29 cellular contexts compared by ENCODE assay signal in the genomic region with DNA sequence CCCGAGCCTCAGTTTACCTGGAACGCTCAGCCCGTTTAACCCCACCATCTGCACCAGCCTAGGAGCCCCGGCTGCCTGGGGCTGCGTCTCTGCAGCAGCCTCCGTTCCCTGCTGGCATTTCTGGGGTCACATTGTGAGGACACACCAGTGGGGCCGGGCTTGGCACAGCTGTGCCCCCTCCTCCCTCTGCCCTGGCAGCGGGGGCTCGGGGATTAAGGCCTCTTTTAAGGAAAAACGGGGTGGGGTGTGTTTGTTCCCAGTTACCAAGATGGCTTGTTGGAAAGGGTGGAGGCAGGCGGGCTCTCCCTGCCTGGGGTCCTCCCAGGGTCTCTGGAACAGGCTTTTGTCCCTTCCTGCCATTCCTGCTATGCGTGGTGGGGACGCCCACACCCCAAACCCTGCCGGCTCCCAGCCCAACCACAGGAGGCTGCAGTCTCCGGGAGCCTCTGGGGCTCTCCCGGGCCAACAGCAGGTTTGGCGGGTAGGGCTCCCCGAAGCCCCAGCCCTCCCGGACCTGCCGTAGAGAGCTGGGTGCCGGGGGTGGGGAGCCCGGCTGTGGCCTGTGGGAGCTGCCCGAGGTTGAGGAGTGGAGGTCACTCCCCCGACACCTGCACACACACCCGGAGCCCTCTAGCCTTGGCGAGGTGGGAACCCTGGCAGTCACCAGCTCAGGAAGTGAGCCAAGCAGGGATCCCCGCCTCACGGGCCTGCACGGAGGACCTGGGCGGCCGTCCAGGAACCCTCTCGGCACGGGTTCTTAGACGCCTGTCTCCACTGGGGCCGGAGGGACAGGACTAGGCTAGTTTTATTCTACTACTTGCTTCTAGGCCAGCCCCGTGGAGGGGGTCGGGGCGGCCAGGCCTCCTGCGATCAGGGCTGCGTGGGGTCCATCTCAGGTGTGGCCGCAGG. TPM values are rescaled to one million over a fixed set of nuclear protein-coding genes. Genes with fewer than 3 reads are reported as not detected.
DNase-seq lines count a peak whose midpoint lies in the region; ATAC-seq and TF ChIP-seq lines count a peak whose summit lies in the region.
"Had no signal": no experiment of that assay in that cellular context is flagged by ENCODE, and none has a peak within 500 bp of the region (broad histone marks: within the 10 kb centered on the region; RNA-seq: fewer than 3 reads in every experiment).

No MANE protein-coding gene starts in this region.

- H3K4me1 Mint-ChIP-seq in endodermal cell: peaks cover 3% of the 10 kb centered on the region

- no CpG with 5 or more reads among the region's 41 CpGs for WGBS in SK-N-SH (ENCODE audit: low lambda C conversion rate)
- 59 to 73% methylated on average over 22 to 24 of the region's 41 CpGs for WGBS in upper lobe of left lung, 2 donors
- WGBS in endodermal cell (ENCODE audit: insufficient coverage in 1 of 2, insufficient read length in 1 of 2), 2 experiments: 94% methylated on average over 16 to 41 of the region's 41 CpGs
- WGBS in esophagus muscularis mucosa: 87% methylated on average over 12 of the region's 41 CpGs
- WGBS in transverse colon (ENCODE audit: low coverage in 1 of 2), 2 donors: 80 to 86% methylated on average over 15 to 28 of the region's 41 CpGs

- H3K9me3 ChIP-seq in SK-N-SH (no peaks in the 10 kb centered on the region), upper lobe of left lung (no peaks in the 10 kb centered on the region), endodermal cell (ENCODE audit: control insufficient read depth, low read length) (no peaks in the 10 kb centered on the region), esophagus muscularis mucosa (no peaks in the 10 kb centered on the region), transverse colon (no peaks in the 10 kb centered on the region)
- H3K9me3 ChIP-seq: ascending aorta, BE2C, gastrocnemius medialis, tibial nerve had no signal

- ATAC-seq in SK-N-SH treated with all-trans-retinoic acid at 6 μM for 48 hours (peak; percentile 33; the same call in 2 of the 3 replicates), left lobe of liver (peak; percentile 24), upper lobe of left lung (ENCODE audit: low FRiP score in 2 of 2) (peak; percentile 28 to 42)
- ATAC-seq: effector memory CD8-positive, alpha-beta T cell; gastrocnemius medialis; left colon; stimulated activated naive CD8-positive, alpha-beta T cell treated with anti-CD3 and anti-CD28 coated beads, Interleukin-15, amount 100 ng/mL, for 72 hours had no signal

- no peak overlapping the region for H2AFZ ChIP-seq in SK-N-SH (ENCODE audit: low read depth)
- H2AFZ ChIP-seq: GM23248 had no signal

- intact Hi-C loops in esophagus muscularis mucosa (cut with DNase I): no loop called here
- intact Hi-C loops in transverse colon (cut with DNase I; ENCODE audit: low total_unique reads): no loop called here

- no peaks in the 10 kb centered on the region for H3K9me2 ChIP-seq in SK-N-SH

- H3K36me3 ChIP-seq in SK-N-SH (replicated peaks in 1 of 2; ENCODE audit: control insufficient read depth in 1 of 2, insufficient read depth in 2 of 2, low read length in 1 of 2) (no peaks in the 10 kb centered on the region), upper lobe of left lung (no peaks in the 10 kb centered on the region), endodermal cell (ENCODE audit: control insufficient read depth, insufficient read depth, low read length) (no peaks in the 10 kb centered on the region), esophagus muscularis mucosa (peaks cover 0 to 7% (median 2%) of the 10 kb centered on the region in 4 donors), transverse colon (no peaks in the 10 kb centered on the region)
- H3K36me3 ChIP-seq: ascending aorta, BE2C, cardiac muscle cell, gastrocnemius medialis, tibial nerve had no signal

- in situ Hi-C loops in transverse colon (cut with MboI; ENCODE audit: low pct_ligation_motif_present in 1 of 4, low pct_unique_long_range_greater_than_20kb in 1 of 4, low sequenced_read_pairs in 3 of 4): no loop called here

- H3K9ac ChIP-seq in SK-N-SH (no peak overlapping the region), endodermal cell (ENCODE audit: extremely low read depth, low read length, poor library complexity, severe bottlenecking) (no peak overlapping the region)
- H3K9ac ChIP-seq: GM23248 had no signal

- no peaks in the 10 kb centered on the region for H4K20me1 ChIP-seq in SK-N-SH (ENCODE audit: insufficient read depth)

- TF ChIP-seq POLR2A in upper lobe of left lung (IDR thresholded peaks at IDR 0.05): no peak
- TF ChIP-seq POLR2A in esophagus muscularis mucosa (IDR thresholded peaks at IDR 0.05; ENCODE audit: low read depth): no peak
- no peak for TF ChIP-seq POLR2A in transverse colon (IDR thresholded peaks at IDR 0.05)

- no peak for TF ChIP-seq RAD21 in SK-N-SH (IDR thresholded peaks at IDR 0.05; ENCODE audit: low read length)

- TF ChIP-seq CTCF in SK-N-SH (IDR thresholded peaks at IDR 0.05): no peak
- TF ChIP-seq CTCF in RWPE1 (conservative IDR thresholded peaks at IDR 0.05; ENCODE audit: low read depth): no peak
- no peak for TF ChIP-seq CTCF in upper lobe of left lung (IDR thresholded peaks at IDR 0.05)
- TF ChIP-seq CTCF in endodermal cell (conservative IDR thresholded peaks at IDR 0.05): no peak
- TF ChIP-seq CTCF in esophagus muscularis mucosa (IDR thresholded peaks at IDR 0.05): no peak
- TF ChIP-seq CTCF in transverse colon (IDR thresholded peaks at IDR 0.05): no peak

- H3K27ac Mint-ChIP-seq in endodermal cell: no peak overlapping the region
- H3K27ac Mint-ChIP-seq: activated naive CD8-positive, alpha-beta T cell treated with anti-CD3 and anti-CD28 coated beads for 36 hours; effector memory CD8-positive, alpha-beta T cell had no signal

- H3F3A ChIP-seq in SK-N-SH (replicated peaks; ENCODE audit: insufficient read depth): no peaks in the 10 kb centered on the region

- H3K36me3 Mint-ChIP-seq in endodermal cell (ENCODE audit: low read depth): peaks cover 2% of the 10 kb centered on the region
- H3K36me3 Mint-ChIP-seq: activated naive CD8-positive, alpha-beta T cell treated with anti-CD3 and anti-CD28 coated beads for 36 hours had no signal

- DNase-seq in SK-N-SH: no peak
- DNase-seq in RWPE1 (ENCODE audit: low spot score): no peak
- no peak for DNase-seq in left lobe of liver (ENCODE audit: low spot score)
- peak in 1 of 2 donors; percentile 80 for DNase-seq in upper lobe of left lung
- DNase-seq in endodermal cell: no peak
- no peak for DNase-seq in esophagus muscularis mucosa (ENCODE audit: extremely low spot score)
- DNase-seq in transverse colon: no peak
- DNase-seq: ACHN; activated CD4-positive, alpha-beta T cell treated with anti-CD3 and anti-CD28 coated beads for 4 hours; activated CD8-positive, alpha-beta memory T cell treated with anti-CD3 and anti-CD28 coated beads for 24 hours; activated effector memory CD4-positive, alpha-beta T cell treated with anti-CD3 and anti-CD28 coated beads, Interleukin-2, amount 50 U/mL, for 16 hours; activated naive CD8-positive, alpha-beta T cell treated with anti-CD3 and anti-CD28 coated beads for 36 hours; activated T-cell treated with anti-CD3 and anti-CD28 coated beads, Interleukin-2, amount 50 U/mL, for 1 hour; BE2C; COR-L47; cortex of kidney; effector memory CD8-positive, alpha-beta T cell; gastrocnemius medialis; GM23248; hippocampal formation; left colon; NCI-H1048; NCI-H446; NCI-H774; stimulated activated naive CD8-positive, alpha-beta T cell treated with anti-CD3 and anti-CD28 coated beads, Interleukin-15, amount 100 ng/mL, for 72 hours had no signal

- CTCF ChIA-PET in SK-N-SH (lab: Yijun Ruan, JAX): interaction anchor here (1.2 to 1.8 kb wide), 2 partner anchors 98 to 101 kb away, joined by 3 to 7 read pairs; no protein-coding TSS in a partner anchor
- CTCF ChIA-PET in RWPE1 (lab: Yijun Ruan, JAX): interaction anchor here (0.6 to 0.7 kb wide), 2 partner anchors 258 to 357 kb away, joined by 3 read pairs; no protein-coding TSS in a partner anchor

- H3K4me3 Mint-ChIP-seq in endodermal cell: no peak overlapping the region
- H3K4me3 Mint-ChIP-seq: activated naive CD8-positive, alpha-beta T cell treated with anti-CD3 and anti-CD28 coated beads for 36 hours; effector memory CD8-positive, alpha-beta T cell; stimulated activated naive CD8-positive, alpha-beta T cell treated with anti-CD3 and anti-CD28 coated beads, Interleukin-15, amount 100 ng/mL, for 72 hours had no signal

- H3K4me1 ChIP-seq in SK-N-SH (ENCODE audit: control insufficient read depth in 1 of 2, insufficient read depth in 2 of 2, low read depth in 1 of 2, low read length in 1 of 2) (no peaks in the 10 kb centered on the region), upper lobe of left lung (peaks cover 0 to 10% (median 5%) of the 10 kb centered on the region in 4 donors), endodermal cell (ENCODE audit: control insufficient read depth, insufficient read depth, low read length) (peaks cover 6% of the 10 kb centered on the region), esophagus muscularis mucosa (no peaks in the 10 kb centered on the region), transverse colon (peaks cover 0 to under 1% (median 0%) of the 10 kb centered on the region in 4 donors)
- H3K4me1 ChIP-seq: ascending aorta, BE2C, tibial nerve had no signal

- no peak overlapping the region for H3K4me2 ChIP-seq in SK-N-SH

- H3K27me3 ChIP-seq in SK-N-SH (ENCODE audit: insufficient read depth): no peaks in the 10 kb centered on the region
- H3K27me3 ChIP-seq in upper lobe of left lung: no peaks in the 10 kb centered on the region
- no peaks in the 10 kb centered on the region for H3K27me3 ChIP-seq in endodermal cell (ENCODE audit: control insufficient read depth, insufficient read depth, low read length, poor library complexity, severe bottlenecking)
- H3K27me3 ChIP-seq in esophagus muscularis mucosa: no peaks in the 10 kb centered on the region
- H3K27me3 ChIP-seq in transverse colon: peaks cover 3% of the 10 kb centered on the region
- H3K27me3 ChIP-seq: ascending aorta, BE2C, cardiac muscle cell, gastrocnemius medialis had no signal

- no peaks in the 10 kb centered on the region for H3K79me2 ChIP-seq in SK-N-SH (ENCODE audit: insufficient read depth)

- TF ChIP-seq EP300 in SK-N-SH (IDR thresholded peaks at IDR 0.05; ENCODE audit: borderline replicate concordance in 1 of 2, low read depth in 1 of 2, low read length in 1 of 2) (no peak), upper lobe of left lung (IDR thresholded peaks at IDR 0.05) (no peak), esophagus muscularis mucosa (IDR thresholded peaks at IDR 0.05) (no peak), transverse colon (IDR thresholded peaks at IDR 0.05; ENCODE audit: low read depth) (no peak)

- H3K27ac ChIP-seq in SK-N-SH (ENCODE audit: low read depth in 2 of 2, low read length in 1 of 2): no peak overlapping the region
- peak overlapping the region; percentile 6; the same call in 1 of the 2 replicates for H3K27ac ChIP-seq in RWPE1
- no peak overlapping the region for H3K27ac ChIP-seq in upper lobe of left lung
- H3K27ac ChIP-seq in endodermal cell (ENCODE audit: low read depth, low read length): no peak overlapping the region
- no peak overlapping the region for H3K27ac ChIP-seq in esophagus muscularis mucosa (replicated peaks in 1 of 4)
- no peak overlapping the region for H3K27ac ChIP-seq in transverse colon
- H3K27ac ChIP-seq: ascending aorta, cardiac muscle cell, gastrocnemius medialis, GM23248, tibial nerve had no signal

- POLR2A ChIA-PET in SK-N-SH (lab: Yijun Ruan, JAX): no interaction called here
- POLR2A ChIA-PET in RWPE1 (lab: Yijun Ruan, JAX; ENCODE audit: low non-redundant PET): no interaction called here

- H3K4me3 ChIP-seq in SK-N-SH (ENCODE audit: low read depth in 2 of 2, low read length in 1 of 2): no peak overlapping the region
- no peak overlapping the region for H3K4me3 ChIP-seq in upper lobe of left lung
- H3K4me3 ChIP-seq in endodermal cell (ENCODE audit: low read length): no peak overlapping the region
- H3K4me3 ChIP-seq in esophagus muscularis mucosa: no peak overlapping the region
- no peak overlapping the region for H3K4me3 ChIP-seq in transverse colon
- H3K4me3 ChIP-seq: ascending aorta, cardiac muscle cell, gastrocnemius medialis, GM23248, tibial nerve had no signal

- no peaks in the 10 kb centered on the region for H3K27me3 Mint-ChIP-seq in endodermal cell (ENCODE audit: insufficient read depth)
- H3K27me3 Mint-ChIP-seq: activated naive CD8-positive, alpha-beta T cell treated with anti-CD3 and anti-CD28 coated beads for 36 hours had no signal

- H3K9me3 Mint-ChIP-seq in endodermal cell: peaks cover 2% of the 10 kb centered on the region
- H3K9me3 Mint-ChIP-seq: activated naive CD8-positive, alpha-beta T cell treated with anti-CD3 and anti-CD28 coated beads for 36 hours; effector memory CD8-positive, alpha-beta T cell; stimulated activated naive CD8-positive, alpha-beta T cell treated with anti-CD3 and anti-CD28 coated beads, Interleukin-15, amount 100 ng/mL, for 72 hours had no signal

RNA-seq across cellular contexts. Expression of gene GADD45B, which starts 36.9 kb away (rescaled TPM):
- 54.0 and 67.6 TPM in 2 replicates for polyA plus RNA-seq in SK-N-SH (2012; rRNA removed)
- 29.6 and 31.6 TPM in 2 replicates for polyA plus RNA-seq in SK-N-SH (2012; cell fraction: cytosol; rRNA removed)
- polyA plus RNA-seq in SK-N-SH (2012; cell fraction: nucleus; rRNA removed): 134 and 135 TPM in 2 replicates
- 52.1 TPM for total RNA-seq in left lobe of liver
- total RNA-seq in upper lobe of left lung: 100 to 1,000 TPM in 4 of 6 donors, 10 to 100 TPM in 2; 93.2 to 247 (median 139) TPM
- total RNA-seq in endodermal cell: 10 to 100 TPM; 16.5 to 23.6 TPM
- polyA plus RNA-seq in endodermal cell (2013, experiment 1 of 2): 9.0 TPM
- polyA plus RNA-seq in endodermal cell (2013, experiment 2 of 2): 10.2 TPM
- total RNA-seq in esophagus muscularis mucosa: 100 to 1,000 TPM in 1 of 4 donors, 10 to 100 TPM in 3; 56.5 to 793 (median 90.5) TPM
- total RNA-seq in transverse colon: 100 to 1,000 TPM in 3 of 4 donors, 10 to 100 TPM in 1; 59.0 to 280 (median 167) TPM

RNA-seq across cellular contexts. Expression of gene LMNB2, which starts 56.0 kb away (rescaled TPM):
- 106 and 116 TPM in 2 replicates for polyA plus RNA-seq in SK-N-SH (2012; rRNA removed)
- 56.9 and 85.5 TPM in 2 replicates for polyA plus RNA-seq in SK-N-SH (2012; cell fraction: cytosol; rRNA removed)
- polyA plus RNA-seq in SK-N-SH (2012; cell fraction: nucleus; rRNA removed): 122 and 126 TPM in 2 replicates
- total RNA-seq in left lobe of liver: 7.4 TPM
- total RNA-seq in upper lobe of left lung: 10 to 100 TPM; 15.7 to 49.7 (median 28.2) TPM
- total RNA-seq in endodermal cell: 100 to 1,000 TPM; 146 to 191 TPM
- polyA plus RNA-seq in endodermal cell (2013, experiment 1 of 2): 119 TPM
- 116 TPM for polyA plus RNA-seq in endodermal cell (2013, experiment 2 of 2)
- total RNA-seq in esophagus muscularis mucosa: 10 to 100 TPM; 13.3 to 30.8 (median 19.3) TPM
- 10 to 100 TPM; 10.8 to 23.9 (median 17.8) TPM for total RNA-seq in transverse colon
